1 cellular context compared by ENCODE assay signal in the genomic region with DNA sequence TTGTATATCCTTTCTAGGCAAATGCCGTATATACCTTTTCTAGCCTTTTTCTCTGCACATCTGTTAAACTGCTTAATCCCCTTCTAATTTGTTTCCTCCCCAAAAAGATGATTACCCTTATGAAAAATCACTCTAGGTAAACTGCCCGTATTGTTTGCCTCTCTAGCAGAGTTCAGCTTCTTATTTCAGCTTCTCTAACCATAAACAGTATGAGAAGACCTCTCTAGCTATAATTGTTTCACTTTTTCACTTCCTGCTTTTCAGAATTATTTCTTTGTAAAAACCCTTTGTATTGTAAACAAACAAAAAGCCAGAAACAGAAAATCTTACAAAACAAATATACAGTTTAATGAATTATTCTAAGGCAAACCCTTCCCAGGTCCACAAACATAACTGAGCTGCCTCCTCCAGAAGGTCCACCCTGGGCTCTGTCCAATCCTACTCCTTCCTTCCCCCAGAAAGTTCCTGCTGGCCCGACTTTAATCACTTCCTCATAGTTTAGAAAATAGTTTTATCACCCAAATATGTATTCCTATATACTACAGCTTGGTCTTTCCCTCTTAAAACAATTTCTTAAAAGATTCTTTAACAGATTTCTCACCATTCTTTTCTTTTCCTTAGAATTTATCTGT.
TF ChIP-seq lines count a peak whose summit lies in the region.

No MANE protein-coding gene starts in this region.

TF ChIP-seq in GM12878, 131 proteins besides CTCF, POLR2A, EP300 and RAD21 (continued from another document):
- TF ChIP-seq, protein P1, sequence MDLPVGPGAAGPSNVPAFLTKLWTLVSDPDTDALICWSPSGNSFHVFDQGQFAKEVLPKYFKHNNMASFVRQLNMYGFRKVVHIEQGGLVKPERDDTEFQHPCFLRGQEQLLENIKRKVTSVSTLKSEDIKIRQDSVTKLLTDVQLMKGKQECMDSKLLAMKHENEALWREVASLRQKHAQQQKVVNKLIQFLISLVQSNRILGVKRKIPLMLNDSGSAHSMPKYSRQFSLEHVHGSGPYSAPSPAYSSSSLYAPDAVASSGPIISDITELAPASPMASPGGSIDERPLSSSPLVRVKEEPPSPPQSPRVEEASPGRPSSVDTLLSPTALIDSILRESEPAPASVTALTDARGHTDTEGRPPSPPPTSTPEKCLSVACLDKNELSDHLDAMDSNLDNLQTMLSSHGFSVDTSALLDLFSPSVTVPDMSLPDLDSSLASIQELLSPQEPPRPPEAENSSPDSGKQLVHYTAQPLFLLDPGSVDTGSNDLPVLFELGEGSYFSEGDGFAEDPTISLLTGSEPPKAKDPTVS (IDR thresholded peaks at IDR 0.05; ENCODE audit: low read depth, low read length), result no peak
- TF ChIP-seq TCF3 (IDR thresholded peaks at IDR 0.05; ENCODE audit: borderline replicate concordance, insufficient read depth, low read depth, low read length), result no peak
- TF ChIP-seq, protein P2, sequence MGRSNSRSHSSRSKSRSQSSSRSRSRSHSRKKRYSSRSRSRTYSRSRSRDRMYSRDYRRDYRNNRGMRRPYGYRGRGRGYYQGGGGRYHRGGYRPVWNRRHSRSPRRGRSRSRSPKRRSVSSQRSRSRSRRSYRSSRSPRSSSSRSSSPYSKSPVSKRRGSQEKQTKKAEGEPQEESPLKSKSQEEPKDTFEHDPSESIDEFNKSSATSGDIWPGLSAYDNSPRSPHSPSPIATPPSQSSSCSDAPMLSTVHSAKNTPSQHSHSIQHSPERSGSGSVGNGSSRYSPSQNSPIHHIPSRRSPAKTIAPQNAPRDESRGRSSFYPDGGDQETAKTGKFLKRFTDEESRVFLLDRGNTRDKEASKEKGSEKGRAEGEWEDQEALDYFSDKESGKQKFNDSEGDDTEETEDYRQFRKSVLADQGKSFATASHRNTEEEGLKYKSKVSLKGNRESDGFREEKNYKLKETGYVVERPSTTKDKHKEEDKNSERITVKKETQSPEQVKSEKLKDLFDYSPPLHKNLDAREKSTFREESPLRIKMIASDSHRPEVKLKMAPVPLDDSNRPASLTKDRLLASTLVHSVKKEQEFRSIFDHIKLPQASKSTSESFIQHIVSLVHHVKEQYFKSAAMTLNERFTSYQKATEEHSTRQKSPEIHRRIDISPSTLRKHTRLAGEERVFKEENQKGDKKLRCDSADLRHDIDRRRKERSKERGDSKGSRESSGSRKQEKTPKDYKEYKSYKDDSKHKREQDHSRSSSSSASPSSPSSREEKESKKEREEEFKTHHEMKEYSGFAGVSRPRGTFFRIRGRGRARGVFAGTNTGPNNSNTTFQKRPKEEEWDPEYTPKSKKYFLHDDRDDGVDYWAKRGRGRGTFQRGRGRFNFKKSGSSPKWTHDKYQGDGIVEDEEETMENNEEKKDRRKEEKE (IDR thresholded peaks at IDR 0.05), result no peak
- no peak for TF ChIP-seq RCOR1 (conservative IDR thresholded peaks at IDR 0.05; ENCODE audit: low read depth, low read length)
- TF ChIP-seq, protein P3, sequence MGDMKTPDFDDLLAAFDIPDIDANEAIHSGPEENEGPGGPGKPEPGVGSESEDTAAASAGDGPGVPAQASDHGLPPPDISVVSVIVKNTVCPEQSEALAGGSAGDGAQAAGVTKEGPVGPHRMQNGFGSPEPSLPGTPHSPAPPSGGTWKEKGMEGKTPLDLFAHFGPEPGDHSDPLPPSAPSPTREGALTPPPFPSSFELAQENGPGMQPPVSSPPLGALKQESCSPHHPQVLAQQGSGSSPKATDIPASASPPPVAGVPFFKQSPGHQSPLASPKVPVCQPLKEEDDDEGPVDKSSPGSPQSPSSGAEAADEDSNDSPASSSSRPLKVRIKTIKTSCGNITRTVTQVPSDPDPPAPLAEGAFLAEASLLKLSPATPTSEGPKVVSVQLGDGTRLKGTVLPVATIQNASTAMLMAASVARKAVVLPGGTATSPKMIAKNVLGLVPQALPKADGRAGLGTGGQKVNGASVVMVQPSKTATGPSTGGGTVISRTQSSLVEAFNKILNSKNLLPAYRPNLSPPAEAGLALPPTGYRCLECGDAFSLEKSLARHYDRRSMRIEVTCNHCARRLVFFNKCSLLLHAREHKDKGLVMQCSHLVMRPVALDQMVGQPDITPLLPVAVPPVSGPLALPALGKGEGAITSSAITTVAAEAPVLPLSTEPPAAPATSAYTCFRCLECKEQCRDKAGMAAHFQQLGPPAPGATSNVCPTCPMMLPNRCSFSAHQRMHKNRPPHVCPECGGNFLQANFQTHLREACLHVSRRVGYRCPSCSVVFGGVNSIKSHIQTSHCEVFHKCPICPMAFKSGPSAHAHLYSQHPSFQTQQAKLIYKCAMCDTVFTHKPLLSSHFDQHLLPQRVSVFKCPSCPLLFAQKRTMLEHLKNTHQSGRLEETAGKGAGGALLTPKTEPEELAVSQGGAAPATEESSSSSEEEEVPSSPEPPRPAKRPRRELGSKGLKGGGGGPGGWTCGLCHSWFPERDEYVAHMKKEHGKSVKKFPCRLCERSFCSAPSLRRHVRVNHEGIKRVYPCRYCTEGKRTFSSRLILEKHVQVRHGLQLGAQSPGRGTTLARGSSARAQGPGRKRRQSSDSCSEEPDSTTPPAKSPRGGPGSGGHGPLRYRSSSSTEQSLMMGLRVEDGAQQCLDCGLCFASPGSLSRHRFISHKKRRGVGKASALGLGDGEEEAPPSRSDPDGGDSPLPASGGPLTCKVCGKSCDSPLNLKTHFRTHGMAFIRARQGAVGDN (IDR thresholded peaks at IDR 0.05), result no peak
- no peak for TF ChIP-seq EZH2 (IDR thresholded peaks at IDR 0.05; ENCODE audit: borderline replicate concordance, control insufficient read depth, low read depth, low read length)
- no peak for TF ChIP-seq STAT3 (IDR thresholded peaks at IDR 0.05; ENCODE audit: low read depth, low read length)
- TF ChIP-seq CHD1 (IDR thresholded peaks at IDR 0.05; ENCODE audit: low read depth, low read length), result no peak
- TF ChIP-seq EGR1 (IDR thresholded peaks at IDR 0.05; ENCODE audit: borderline replicate concordance in 1 of 2, low read depth in 2 of 2, low read length in 2 of 2), result no peak
- TF ChIP-seq NFYA (IDR thresholded peaks at IDR 0.05; ENCODE audit: borderline replicate concordance, low read depth, low read length), result no peak
- TF ChIP-seq MYB (IDR thresholded peaks at IDR 0.05; ENCODE audit: borderline replicate concordance, low read depth, low read length), result no peak
- no peak for TF ChIP-seq SP1 (IDR thresholded peaks at IDR 0.05; ENCODE audit: low read depth, low read length)
- TF ChIP-seq ZBED1 (IDR thresholded peaks at IDR 0.05; ENCODE audit: borderline replicate concordance), result no peak
- TF ChIP-seq SMC3 (IDR thresholded peaks at IDR 0.05; ENCODE audit: borderline replicate concordance, low read length), result no peak
- no peak for TF ChIP-seq ZNF24 (IDR thresholded peaks at IDR 0.05)
TF ChIP-seq in GM12878: peak in this region for 0.
